Comparison of ENCODE assay signal across 8 cellular contexts in the genomic region with DNA sequence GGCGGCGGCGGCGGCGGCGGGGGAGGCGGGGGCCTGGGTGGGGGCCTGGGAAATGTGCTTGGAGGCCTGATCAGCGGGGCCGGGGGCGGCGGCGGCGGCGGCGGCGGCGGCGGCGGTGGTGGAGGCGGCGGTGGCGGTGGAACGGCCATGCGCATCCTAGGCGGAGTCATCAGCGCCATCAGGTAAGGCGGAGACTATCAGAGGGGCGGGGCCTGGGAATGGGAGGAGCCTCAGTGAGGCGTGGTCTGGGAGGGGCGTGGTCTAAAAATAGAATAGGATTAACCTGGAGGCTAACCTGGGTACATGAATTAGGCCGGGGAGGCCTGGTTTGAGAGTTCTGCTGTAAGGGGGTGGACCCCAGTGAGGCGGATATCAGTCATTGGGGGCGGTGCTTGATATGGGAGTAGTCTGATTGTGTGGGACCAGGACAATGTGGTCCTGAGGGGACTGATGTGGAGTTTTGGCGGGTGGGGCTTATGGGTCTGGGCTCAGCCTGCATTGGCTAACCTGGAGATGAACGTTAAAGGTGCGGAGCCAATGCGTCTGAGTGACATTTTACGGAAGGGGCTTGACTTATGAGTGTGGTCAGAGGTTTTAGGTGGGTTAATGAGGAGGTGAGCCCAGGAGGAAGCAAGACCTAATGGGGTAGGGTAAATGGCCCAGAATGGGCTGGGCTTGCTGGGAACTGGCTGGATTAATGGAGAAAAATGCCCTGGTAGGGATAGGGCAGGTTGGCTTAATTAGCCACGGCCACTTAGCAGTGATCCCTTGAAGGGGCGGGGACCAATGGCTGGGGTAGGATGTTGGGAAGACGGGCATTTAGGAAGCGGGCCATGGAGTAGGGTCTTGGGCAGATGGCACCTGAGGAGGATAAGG. TPM values are rescaled to one million over a fixed set of nuclear protein-coding genes. Genes with fewer than 3 reads are reported as not detected.
A peak's percentile ranks its signal among the peaks of the same experiment; 100 is the strongest.
DNase-seq lines count a peak whose midpoint lies in the region; TF ChIP-seq lines count a peak whose summit lies in the region.

No MANE protein-coding gene starts in this region.

- TF ChIP-seq CTCF in OCI-LY7 (conservative IDR thresholded peaks at IDR 0.05; ENCODE audit: low read length): no peak

- H2AFZ ChIP-seq in OCI-LY7 (ENCODE audit: low read length): no peak overlapping the region

- peaks cover 18% of the 10 kb centered on the region; the same call in 1 of the 2 replicates for H3K79me2 ChIP-seq in OCI-LY7 (ENCODE audit: insufficient read depth, low read depth, low read length)

- H3K36me3 ChIP-seq in OCI-LY7 (ENCODE audit: insufficient read depth, low read length): peaks cover 38% of the 10 kb centered on the region

- peak overlapping the region; percentile 89 for H3K4me3 ChIP-seq in OCI-LY7 (ENCODE audit: low read depth, low read length, poor library complexity, severe bottlenecking)
- peak overlapping the region; percentile 96 for H3K4me3 ChIP-seq in mononuclear cell (ENCODE audit: low read length)

- peak; percentile 53 to 58 for DNase-seq in AML-193 (lab: John Stamatoyannopoulos, UW)
- peak; percentile 89 for DNase-seq in GM19240 (ENCODE audit: insufficient read length, low spot score)
- peak; percentile 93 for DNase-seq in HuH-7.5 (ENCODE audit: low spot score)
- peak; percentile 89 for DNase-seq in OCI-LY7 (ENCODE audit: low spot score)
- DNase-seq in activated T-cell treated with anti-CD3 and anti-CD28 coated beads for 24 hours (ENCODE audit: low read depth): peak; percentile 89
- no peak for DNase-seq in epithelial cell of prostate (ENCODE audit: low read depth, low spot score)
- DNase-seq in stimulated activated CD8-positive, alpha-beta memory T cell treated with anti-CD3 and anti-CD28 coated beads, Interleukin-15, amount 100 ng/mL, for 48 hours (ENCODE audit: low read depth in 2 of 2): peak; percentile 75 to 78

- POLR2A ChIA-PET in OCI-LY7 (lab: Charles Lee): no interaction called here

- no peaks in the 10 kb centered on the region for H3K9me2 ChIP-seq in OCI-LY7 (ENCODE audit: insufficient read depth, low read length)

- no peaks in the 10 kb centered on the region for H3K27me3 ChIP-seq in mononuclear cell (ENCODE audit: insufficient read depth, low read length)

- H3K4me1 ChIP-seq in OCI-LY7 (ENCODE audit: insufficient read depth, low read length, poor library complexity, severe bottlenecking): peaks cover 9% of the 10 kb centered on the region
- H3K4me1 ChIP-seq in mononuclear cell (ENCODE audit: insufficient read depth, low read length): peaks cover 24% of the 10 kb centered on the region

- BruUV-seq in OCI-LY7 (replicated peaks; lab: Mats Ljungman, UMichigan): no TSS peak

- H3K27ac ChIP-seq in OCI-LY7 (ENCODE audit: low read depth, low read length, poor library complexity, severe bottlenecking): peak overlapping the region; percentile 81
- peak overlapping the region; percentile 99 for H3K27ac ChIP-seq in epithelial cell of prostate

- CTCF ChIA-PET in OCI-LY7 (lab: Charles Lee; ENCODE audit: unreplicated experiment): no interaction called here

- H3K9me3 ChIP-seq in OCI-LY7 (ENCODE audit: low read length) (no peaks in the 10 kb centered on the region), mononuclear cell (ENCODE audit: low read depth, low read length) (no peaks in the 10 kb centered on the region)

- no peaks in the 10 kb centered on the region for H4K20me1 ChIP-seq in OCI-LY7 (ENCODE audit: insufficient read depth, low read length)

- H3K4me2 ChIP-seq in OCI-LY7 (ENCODE audit: low read length): peak overlapping the region; percentile 73

- intact Hi-C loops in OCI-LY7 (cut with micrococcal nuclease; ENCODE audit: unreplicated experiment): loop anchor here (2.0 kb wide), 1 partner anchor 74 kb away; the partner anchor contains the start of genes ZNF146 and ZNF565

RNA-seq across cellular contexts. Expression of gene CAPNS1, which starts 1.4 kb away (rescaled TPM):
- 125 and 166 TPM in 2 replicates for total RNA-seq in OCI-LY7 (2014; rRNA removed; shearing (Covaris generic))
- total RNA-seq in OCI-LY7 (2022): 337 and 339 TPM in 2 replicates
- total RNA-seq in mononuclear cell: 227 TPM

RNA-seq across cellular contexts. Expression of gene COX7A1, which starts 11.0 kb away (rescaled TPM):
- not detected in 2 replicates for total RNA-seq in OCI-LY7 (2014; rRNA removed; shearing (Covaris generic))
- total RNA-seq in OCI-LY7 (2022) (not detected in 2 replicates), mononuclear cell (not detected)

RNA-seq across cellular contexts. Expression of gene TBCB, which starts 26.0 kb away (rescaled TPM):
- total RNA-seq in OCI-LY7 (2014; rRNA removed; shearing (Covaris generic)): 198 and 200 TPM in 2 replicates
- total RNA-seq in OCI-LY7 (2022) (133 and 136 TPM in 2 replicates), mononuclear cell (54.4 TPM)

RNA-seq across cellular contexts. Expression of gene POLR2I, which starts 26.6 kb away (rescaled TPM):
- total RNA-seq in OCI-LY7 (2014; rRNA removed; shearing (Covaris generic)): 149 and 151 TPM in 2 replicates
- total RNA-seq in OCI-LY7 (2022) (76.0 and 78.6 TPM in 2 replicates), mononuclear cell (12.8 TPM)

RNA-seq across cellular contexts. Expression of gene OVOL3, which starts 30.3 kb away (rescaled TPM):
- total RNA-seq in OCI-LY7 (2014; rRNA removed; shearing (Covaris generic)): not detected in 2 replicates
- total RNA-seq in OCI-LY7 (2022): not detected in 2 replicates
- not detected for total RNA-seq in mononuclear cell
